ENCODE assay signal across 21 cellular contexts in the genomic region with DNA sequence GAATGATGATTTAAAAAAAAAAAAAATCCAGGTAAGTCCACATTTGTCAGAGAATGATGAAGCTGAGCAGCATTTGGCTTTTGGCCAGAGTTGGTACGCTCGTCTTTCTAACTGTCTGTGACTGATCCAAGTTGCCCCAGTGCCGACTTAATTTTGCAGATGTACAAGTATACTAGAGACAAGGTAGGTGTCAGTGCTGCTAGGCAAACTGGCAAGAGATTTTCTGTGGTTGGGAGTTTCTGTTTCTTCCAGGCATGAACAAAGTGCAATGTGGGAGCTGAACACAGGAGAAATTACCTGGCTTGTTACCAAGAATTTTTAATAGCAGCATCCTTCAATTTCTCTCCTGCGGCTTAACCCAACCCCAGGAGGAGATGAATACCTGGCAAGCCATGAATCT.
DNase-seq lines count a peak whose midpoint lies in the region; ATAC-seq lines count a peak whose summit lies in the region.
"Had no signal": no experiment of that assay in that cellular context is flagged by ENCODE, and none has a peak within 500 bp of the region (broad histone marks: within the 10 kb centered on the region; RNA-seq: fewer than 3 reads in every experiment).

No MANE protein-coding gene starts in this region.

- DNase-seq in NCI-H82 (lab: John Stamatoyannopoulos, UW) (peak; percentile 38), NCI-H82 treated with DMSO at 0.1 percent for 48 hours (lab: John Stamatoyannopoulos, UW; ENCODE audit: unreplicated experiment) (no peak), NCI-H446 (lab: John Stamatoyannopoulos, UW) (peak; percentile 43 to 46), head of caudate nucleus (peak in 33 of 42 donors; percentile 8 to 83 (median 38)), AG08395 (ENCODE audit: low spot score) (no peak)
- DNase-seq: 8988T; CD4-positive, CD25-positive, alpha-beta regulatory T cell; EL; GF-D8; GM23248; H7; NCI-H1092; NCI-H146; NCI-H1930; NCI-H2107; NCI-H510A treated with DMSO at 0.1 percent for 48 hours; NCI-H748 treated with DMSO at 0.1 percent for 48 hours; Right ventricle myocardium superior; RPMI8226 had no signal

- intact Hi-C loops in head of caudate nucleus (cut with DNase I) = no loop called here

- no peak for ATAC-seq in HG03378 (IDR thresholded peaks at IDR 0.05; ENCODE audit: unreplicated experiment)
- no peak for ATAC-seq in GM21619 (IDR thresholded peaks at IDR 0.05; ENCODE audit: unreplicated experiment)

Comparison
In these comparisons a context has a peak if more than half of its experiments do, and no peak if none do; other contexts are left out.
1. DNase-seq: peak in NCI-H82 (single experiment), NCI-H446 (2 of 2) and head of caudate nucleus (33 of 42); none in NCI-H82 treated with DMSO at 0.1 percent for 48 hours (single experiment) and AG08395 (single experiment).